In the genomic region with DNA sequence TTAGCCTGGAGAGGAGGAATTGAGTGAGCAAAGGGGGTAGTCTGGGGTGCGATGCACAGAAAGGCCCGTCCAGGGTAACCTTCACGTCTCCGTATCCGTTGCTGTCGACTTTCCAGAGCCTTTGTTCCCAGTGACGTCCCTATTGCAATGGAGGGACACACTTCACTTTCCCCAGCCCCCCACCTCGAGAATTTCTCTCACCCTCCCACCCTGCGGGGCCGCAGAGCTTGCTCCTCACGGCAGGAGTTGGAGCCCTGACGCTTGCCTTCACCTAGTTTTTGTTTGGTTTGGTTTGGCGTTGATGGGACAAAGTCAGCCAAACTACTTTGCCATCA, we compare ENCODE assay signal across 8 cellular contexts. TPM values are rescaled to one million over a fixed set of nuclear protein-coding genes. Genes with fewer than 3 reads are reported as not detected.
A peak's percentile ranks its signal among the peaks of the same experiment; 100 is the strongest.
DNase-seq lines count a peak whose midpoint lies in the region; ATAC-seq and TF ChIP-seq lines count a peak whose summit lies in the region.

No MANE protein-coding gene starts in this region.

- peak overlapping the region; percentile 45 to 47 for H3K4me3 Mint-ChIP-seq in activated T-cell treated with anti-CD3 and anti-CD28 coated beads, Interleukin-2, amount 50 U/mL, for 72 hours
- peak overlapping the region; percentile 65 for H3K4me3 Mint-ChIP-seq in chondrocyte (ENCODE audit: unreplicated experiment)

- no peak for TF ChIP-seq POLR2A in tibial nerve (IDR thresholded peaks at IDR 0.05)

- H3K36me3 Mint-ChIP-seq in activated T-cell treated with anti-CD3 and anti-CD28 coated beads, Interleukin-2, amount 50 U/mL, for 72 hours (ENCODE audit: insufficient read depth in 2 of 2), result no peaks in the 10 kb centered on the region
- no peaks in the 10 kb centered on the region for H3K36me3 Mint-ChIP-seq in chondrocyte (ENCODE audit: low read depth)

- 32 to 47% methylated on average over 13 of the region's 13 CpGs for WGBS in tibial nerve, 2 donors

- TF ChIP-seq CTCF in chondrocyte (IDR thresholded peaks at IDR 0.05) (no peak), tibial nerve (IDR thresholded peaks at IDR 0.05) (no peak)

- H3K9ac ChIP-seq in mucosa of rectum (ENCODE audit: low read depth in 1 of 2, low read length in 2 of 2), result no peak overlapping the region

- peaks cover 83% of the 10 kb centered on the region for H3K27me3 Mint-ChIP-seq in activated T-cell treated with anti-CD3 and anti-CD28 coated beads, Interleukin-2, amount 50 U/mL, for 72 hours (ENCODE audit: low read depth)
- H3K27me3 Mint-ChIP-seq in chondrocyte (ENCODE audit: low read depth), result no peaks in the 10 kb centered on the region

- H3K4me3 ChIP-seq in mucosa of rectum (ENCODE audit: low read length in 2 of 2), result peak overlapping the region; percentile 62 to 74
- H3K4me3 ChIP-seq in tibial nerve, result peak overlapping the region; percentile 47 to 82 (median 72)

- no peak for ATAC-seq in activated T-cell treated with anti-CD3 and anti-CD28 coated beads, Interleukin-2, amount 50 U/mL, for 72 hours (replicated peaks in 1 of 2)
- ATAC-seq in GM21529 (IDR thresholded peaks at IDR 0.05; ENCODE audit: unreplicated experiment), result no peak

- no peaks in the 10 kb centered on the region for H3K4me1 ChIP-seq in mucosa of rectum (ENCODE audit: control insufficient read depth in 2 of 2, insufficient read depth in 2 of 2, low read length in 2 of 2)
- H3K4me1 ChIP-seq in tibial nerve, result peaks cover 0 to 15% (median 4%) of the 10 kb centered on the region in 4 donors

- DNase-seq in activated T-cell treated with anti-CD3 and anti-CD28 coated beads, Interleukin-2, amount 50 U/mL, for 72 hours, result no peak
- no peak for DNase-seq in activated T-cell treated with anti-CD3 and anti-CD28 coated beads, Interleukin-2, amount 50 U/mL, for 1 hour
- DNase-seq in chondrocyte (ENCODE audit: low spot score) (no peak), tibial nerve (ENCODE audit: low spot score in 2 of 2) (no peak), D341Med (ENCODE audit: low spot score) (no peak), SK-N-DZ (ENCODE audit: low spot score) (no peak)

- H3K9me3 Mint-ChIP-seq in activated T-cell treated with anti-CD3 and anti-CD28 coated beads, Interleukin-2, amount 50 U/mL, for 72 hours, result no peaks in the 10 kb centered on the region
- no peaks in the 10 kb centered on the region for H3K9me3 Mint-ChIP-seq in chondrocyte (ENCODE audit: low read depth)

- H3K9me3 ChIP-seq in mucosa of rectum (ENCODE audit: control insufficient read depth in 2 of 2, low read length in 2 of 2) (no peaks in the 10 kb centered on the region), tibial nerve (no peaks in the 10 kb centered on the region)

- H3K27ac Mint-ChIP-seq in activated T-cell treated with anti-CD3 and anti-CD28 coated beads, Interleukin-2, amount 50 U/mL, for 72 hours, result no peak overlapping the region
- no peak overlapping the region for H3K27ac Mint-ChIP-seq in chondrocyte (ENCODE audit: unreplicated experiment)

- TF ChIP-seq EP300 in tibial nerve (IDR thresholded peaks at IDR 0.05), result no peak

- H3K36me3 ChIP-seq in mucosa of rectum (ENCODE audit: control insufficient read depth in 2 of 2, insufficient read depth in 2 of 2, low read length in 2 of 2), result no peaks in the 10 kb centered on the region
- no peaks in the 10 kb centered on the region for H3K36me3 ChIP-seq in tibial nerve

- H3K4me1 Mint-ChIP-seq in activated T-cell treated with anti-CD3 and anti-CD28 coated beads, Interleukin-2, amount 50 U/mL, for 72 hours (ENCODE audit: low read depth), result peaks cover 16% of the 10 kb centered on the region
- peaks cover 42% of the 10 kb centered on the region for H3K4me1 Mint-ChIP-seq in chondrocyte (ENCODE audit: low read depth)

- no peak overlapping the region for H3K27ac ChIP-seq in mucosa of rectum (ENCODE audit: low read depth in 2 of 2, low read length in 2 of 2)
- peak overlapping the region in 3 of 4 donors; percentile 10 to 76 (median 45) for H3K27ac ChIP-seq in tibial nerve

- H3K27me3 ChIP-seq in mucosa of rectum (ENCODE audit: control insufficient read depth in 2 of 2, insufficient read depth in 2 of 2, low read length in 2 of 2) (peaks cover 17 to 30% of the 10 kb centered on the region in 2 donors), tibial nerve (peaks cover 0 to 13% of the 10 kb centered on the region in 2 donors)

RNA-seq across cellular contexts. Expression of a gene that starts 0.6 kb away (rescaled TPM):
- total RNA-seq in activated T-cell treated with anti-CD3 and anti-CD28 coated beads, Interleukin-2, amount 50 U/mL, for 72 hours, result not detected
- total RNA-seq in chondrocyte (9.0 to 14.3 TPM (median 9.1 TPM) in 3 replicates), tibial nerve (10 to 100 TPM in 1 of 4 donors, 1 to 10 TPM in 3; 4.6 to 13.3 (median 6.6) TPM)
- 1.2 and 2.2 TPM in 2 replicates for polyA plus RNA-seq in SK-N-DZ (2014; cell fraction: cytosol; rRNA removed)
- polyA plus RNA-seq in SK-N-DZ (2014; cell fraction: nucleus; rRNA removed), result 0.21 and 1.8 TPM in 2 replicates

Comparison
In these comparisons a context has a peak if more than half of its experiments do, and no peak if none do; other contexts are left out.
1. H3K27ac ChIP-seq: peak in tibial nerve (3 of 4); none in mucosa of rectum (0 of 2).